1 cellular context compared by ENCODE assay signal in genomic region chr12:75704664-75705063, GRCh38.
A peak's percentile ranks its signal among the peaks of the same experiment; 100 is the strongest.
TF ChIP-seq lines count a peak whose summit lies in the region.

No MANE protein-coding gene starts in this region.

TF ChIP-seq in HCT116, 20 proteins besides CTCF, POLR2A, EP300 and RAD21 (continued from another document):
- TF ChIP-seq MAX (IDR thresholded peaks at IDR 0.05) (peak; percentile 66), SP1 (IDR thresholded peaks at IDR 0.05; ENCODE audit: low read depth) (peak; percentile 81), CEBPB (IDR thresholded peaks at IDR 0.05; ENCODE audit: low read depth) (peak; percentile 89), FOSL1 (IDR thresholded peaks at IDR 0.05; ENCODE audit: low read depth) (peak; percentile 38), EZH2 (IDR thresholded peaks at IDR 0.05) (no peak)
